8 cellular contexts compared by ENCODE assay signal in genomic region chr1:156500847-156501686, GRCh38. TPM values are rescaled to one million over a fixed set of nuclear protein-coding genes. Genes with fewer than 3 reads are reported as not detected.
DNase-seq lines count a peak whose midpoint lies in the region; ATAC-seq and TF ChIP-seq lines count a peak whose summit lies in the region.

No MANE protein-coding gene starts in this region.

- H3K9me3 ChIP-seq in muscle layer of colon (ENCODE audit: low read length) = no peaks in the 10 kb centered on the region

- peak; percentile 79 for TF ChIP-seq POLR2A in erythroblast (IDR thresholded peaks at IDR 0.05; ENCODE audit: low read length)

- H3K4me3 ChIP-seq in Jurkat, Clone E6-1 (ENCODE audit: low read length) = peak overlapping the region; percentile 74
- peak overlapping the region; percentile 58 to 87 for H3K4me3 ChIP-seq in muscle layer of colon (ENCODE audit: low read depth in 1 of 2, low read length in 2 of 2)

- peak; percentile 46 for ATAC-seq in GM21619 (IDR thresholded peaks at IDR 0.05; ENCODE audit: unreplicated experiment)

- peak; percentile 92 for DNase-seq in DMS153 treated with DMSO at 0.1 percent for 48 hours (lab: John Stamatoyannopoulos, UW; ENCODE audit: unreplicated experiment)
- DNase-seq in Jurkat, Clone E6-1 (ENCODE audit: low read depth, low spot score) = peak; percentile 94
- peak; percentile 53 for DNase-seq in OCI-M2 (lab: John Stamatoyannopoulos, UW; ENCODE audit: unreplicated experiment)
- peak; percentile 96 for DNase-seq in activated T-cell treated with anti-CD3 and anti-CD28 coated beads, Interleukin-2, amount 50 U/mL, for 1 hour
- DNase-seq in erythroblast (lab: John Stamatoyannopoulos, UW) = peak; percentile 96 to 98
- peak; percentile 84 to 92 for DNase-seq in stimulated activated CD8-positive, alpha-beta memory T cell treated with anti-CD3 and anti-CD28 coated beads, Interleukin-7, amount 100 ng/mL, for 1 hour (ENCODE audit: low read depth in 2 of 2)

- peak overlapping the region; percentile 77 for H3K9ac ChIP-seq in muscle layer of colon (ENCODE audit: low read length)

- peak overlapping the region; percentile 96 for H3K27ac ChIP-seq in muscle layer of colon (ENCODE audit: low read depth, low read length)

- H3K27me3 ChIP-seq in muscle layer of colon (ENCODE audit: control insufficient read depth in 1 of 2, insufficient read depth in 2 of 2, low read length in 2 of 2) = no peaks in the 10 kb centered on the region

- no peaks in the 10 kb centered on the region for H3K36me3 ChIP-seq in muscle layer of colon (ENCODE audit: insufficient read depth, low read length)

- peaks cover 67% of the 10 kb centered on the region for H3K4me1 ChIP-seq in muscle layer of colon (ENCODE audit: insufficient read depth, low read length)

RNA-seq across cellular contexts. Expression of gene MEF2D, which starts 0.5 kb away (rescaled TPM):
- polyA plus RNA-seq in Jurkat, Clone E6-1 (2012; ENCODE audit: insufficient read depth, insufficient read length) = 16.9 TPM

Comparison
In these comparisons a context has a peak if more than half of its experiments do, and no peak if none do; other contexts are left out.
1. Peak in every context shown above with its lines: DNase-seq, ATAC-seq, H3K4me3 ChIP-seq and H3K27ac ChIP-seq.